ENCODE assay signal across 23 cellular contexts in genomic region chr20:56245761-56246160, GRCh38. TPM values are rescaled to one million over a fixed set of nuclear protein-coding genes. Genes with fewer than 3 reads are reported as not detected.
DNase-seq lines count a peak whose midpoint lies in the region; ATAC-seq and TF ChIP-seq lines count a peak whose summit lies in the region.
"Had no signal": no experiment of that assay in that cellular context is flagged by ENCODE, and none has a peak within 500 bp of the region (broad histone marks: within the 10 kb centered on the region; RNA-seq: fewer than 3 reads in every experiment).

No MANE protein-coding gene starts in this region.

- no peaks in the 10 kb centered on the region for H3K4me1 Mint-ChIP-seq in Caco-2 (ENCODE audit: low read depth, unreplicated experiment)
- H3K4me1 Mint-ChIP-seq: activated CD4-positive, alpha-beta T cell treated with anti-CD3 and anti-CD28 coated beads for 36 hours; activated naive CD8-positive, alpha-beta T cell treated with anti-CD3 and anti-CD28 coated beads, Interleukin-2, amount 10 ng/mL, durations not matched to agents 7 days and 5 days; activated T-helper 17 cell treated with anti-CD3 and anti-CD28 coated beads, Interleukin-2, amount 50 U/mL, for 72 hours had no signal

- no peak overlapping the region for H3K27ac ChIP-seq in GM23248
- no peak overlapping the region for H3K27ac ChIP-seq in MM.1S (ENCODE audit: low read length)
- no peak overlapping the region for H3K27ac ChIP-seq in RWPE2 (ENCODE audit: poor library complexity, severe bottlenecking)
- no peak overlapping the region for H3K27ac ChIP-seq in aorta (ENCODE audit: low read depth in 1 of 2, low read length in 2 of 2)
- H3K27ac ChIP-seq: cardiac muscle cell, SK-N-MC, tibial nerve had no signal

- H3K79me2 ChIP-seq in GM23248 (ENCODE audit: insufficient read depth): no peaks in the 10 kb centered on the region
- H3K79me2 ChIP-seq in MM.1S (ENCODE audit: low read length): no peaks in the 10 kb centered on the region

- H3K9me3 ChIP-seq in GM23248 (ENCODE audit: low read depth) (no peaks in the 10 kb centered on the region), MM.1S (replicated peaks; ENCODE audit: insufficient read depth, low read length) (no peaks in the 10 kb centered on the region), RWPE2 (ENCODE audit: severe bottlenecking) (no peaks in the 10 kb centered on the region), aorta (ENCODE audit: control insufficient read depth, low read length) (no peaks in the 10 kb centered on the region), Caco-2 (no peaks in the 10 kb centered on the region)

- POLR2A ChIA-PET in Caco-2 (lab: Charles Lee): no interaction called here

- H3K27me3 ChIP-seq in GM23248 (replicated peaks; ENCODE audit: insufficient read depth) (peaks cover 6% of the 10 kb centered on the region; the same call in 1 of the 2 replicates), MM.1S (replicated peaks; ENCODE audit: insufficient read depth, low read length) (no peaks in the 10 kb centered on the region), RWPE2 (ENCODE audit: insufficient read depth, poor library complexity, severe bottlenecking) (peaks cover 5% of the 10 kb centered on the region), aorta (ENCODE audit: control insufficient read depth in 1 of 2, insufficient read depth in 2 of 2, low read length in 1 of 2) (no peaks in the 10 kb centered on the region), Caco-2 (replicated peaks; ENCODE audit: control insufficient read depth, insufficient read depth, low read length) (no peaks in the 10 kb centered on the region)
- H3K27me3 ChIP-seq: cardiac muscle cell had no signal

- no peak overlapping the region for H3K4me2 ChIP-seq in GM23248 (ENCODE audit: unreplicated experiment)
- no peak overlapping the region for H3K4me2 ChIP-seq in MM.1S (ENCODE audit: low read depth, low read length)

- H3K9me2 ChIP-seq in GM23248 (ENCODE audit: insufficient read depth): no peaks in the 10 kb centered on the region
- no peaks in the 10 kb centered on the region for H3K9me2 ChIP-seq in MM.1S (replicated peaks; ENCODE audit: insufficient read depth, low read length)

- H3K9ac ChIP-seq in GM23248: no peak overlapping the region
- H3K9ac ChIP-seq in MM.1S (ENCODE audit: low read length): no peak overlapping the region

- CTCF ChIA-PET in Caco-2 (lab: Charles Lee): interaction anchor here (1.0 kb wide), 1 partner anchor 109 kb away, joined by 5 read pairs; no protein-coding TSS in a partner anchor

- in situ Hi-C loops in GM23248 (cut with MboI): no loop called here

- no peak overlapping the region for H3K27ac Mint-ChIP-seq in Caco-2 (ENCODE audit: unreplicated experiment)
- H3K27ac Mint-ChIP-seq: activated CD4-positive, alpha-beta T cell treated with anti-CD3 and anti-CD28 coated beads for 36 hours; activated naive CD8-positive, alpha-beta T cell treated with anti-CD3 and anti-CD28 coated beads, Interleukin-2, amount 10 ng/mL, durations not matched to agents 7 days and 5 days; activated T-helper 17 cell treated with anti-CD3 and anti-CD28 coated beads, Interleukin-2, amount 50 U/mL, for 72 hours; CD4-positive, alpha-beta T cell; dendritic cell treated with granulocyte-macrophage colony-stimulating factor and Interleukin-4, amounts not matched to agents 40 ng/mL and 50 ng/mL, for 4 days; natural killer cell had no signal

- intact Hi-C loops in aorta (cut with DNase I): no loop called here
- intact Hi-C loops in Caco-2 (cut with micrococcal nuclease; ENCODE audit: unreplicated experiment): loop anchor here (5.0 kb wide), 1 partner anchor 112 kb away; the partner anchor contains the start of gene FAM210B

- DNase-seq in GM23248 (peak; percentile 21), MM.1S (peak; percentile 38), RWPE2 (ENCODE audit: low spot score) (no peak), fibroblast of pulmonary artery (ENCODE audit: low read depth) (peak; percentile 9), aorta (no peak), Caco-2 (no peak), omental fat pad (ENCODE audit: low spot score) (no peak), SIG-M5 (lab: John Stamatoyannopoulos, UW) (no peak)
- DNase-seq: activated CD4-positive, alpha-beta T cell treated with anti-CD3 and anti-CD28 coated beads for 36 hours; activated naive CD8-positive, alpha-beta T cell treated with anti-CD3 and anti-CD28 coated beads, Interleukin-2, amount 10 ng/mL, durations not matched to agents 7 days and 5 days; CD4-positive, alpha-beta T cell; GOT3; natural killer cell; NCI-H187; NCI-H446; stimulated activated naive CD4-positive, alpha-beta T cell treated with Interleukin-2 at 50 U/mL for 16 hours had no signal

- no peak overlapping the region for H3K4me3 Mint-ChIP-seq in Caco-2 (ENCODE audit: unreplicated experiment)
- H3K4me3 Mint-ChIP-seq: activated CD4-positive, alpha-beta T cell treated with anti-CD3 and anti-CD28 coated beads for 36 hours; activated naive CD8-positive, alpha-beta T cell treated with anti-CD3 and anti-CD28 coated beads, Interleukin-2, amount 10 ng/mL, durations not matched to agents 7 days and 5 days; activated T-helper 17 cell treated with anti-CD3 and anti-CD28 coated beads, Interleukin-2, amount 50 U/mL, for 72 hours; CD4-positive, alpha-beta T cell; dendritic cell treated with granulocyte-macrophage colony-stimulating factor and Interleukin-4, amounts not matched to agents 40 ng/mL and 50 ng/mL, for 4 days; natural killer cell had no signal

- no TSS peak for BruUV-seq in Caco-2 (replicated peaks; lab: Mats Ljungman, UMichigan)

- WGBS in GM23248 (ENCODE audit: low coverage in 1 of 2, low lambda C conversion rate in 2 of 2, missing lambda C conversion rate in 2 of 2), 2 experiments: 28 to 29% methylated on average over 3 of the region's 3 CpGs
- WGBS in aorta, 2 donors: 12 to 15% methylated on average over 3 of the region's 3 CpGs

- H4K20me1 ChIP-seq in GM23248 (ENCODE audit: insufficient read depth): no peaks in the 10 kb centered on the region
- no peaks in the 10 kb centered on the region for H4K20me1 ChIP-seq in MM.1S (ENCODE audit: insufficient read depth, low read length)

- no peaks in the 10 kb centered on the region for H3F3A ChIP-seq in GM23248 (ENCODE audit: insufficient read depth)
- no peaks in the 10 kb centered on the region for H3F3A ChIP-seq in MM.1S (ENCODE audit: insufficient read depth, low read length)

- H2AFZ ChIP-seq in GM23248: no peak overlapping the region
- no peak overlapping the region for H2AFZ ChIP-seq in MM.1S (ENCODE audit: low read length)

- H3K27me3 Mint-ChIP-seq in Caco-2 (ENCODE audit: insufficient read depth, unreplicated experiment): peaks cover 23% of the 10 kb centered on the region

- peak; percentile 79 for ATAC-seq in RWPE2 (ENCODE audit: low read depth)
- ATAC-seq in aorta (ENCODE audit: low FRiP score): no peak
- no peak for ATAC-seq in omental fat pad (ENCODE audit: low FRiP score)
- ATAC-seq: activated CD4-positive, alpha-beta T cell treated with anti-CD3 and anti-CD28 coated beads for 36 hours; activated T-helper 17 cell treated with anti-CD3 and anti-CD28 coated beads, Interleukin-2, amount 50 U/mL, for 72 hours; natural killer cell had no signal

- H3K36me3 Mint-ChIP-seq in Caco-2 (ENCODE audit: insufficient read depth, unreplicated experiment): no peaks in the 10 kb centered on the region
- H3K36me3 Mint-ChIP-seq: activated naive CD8-positive, alpha-beta T cell treated with anti-CD3 and anti-CD28 coated beads, Interleukin-2, amount 10 ng/mL, durations not matched to agents 7 days and 5 days; natural killer cell had no signal

- TF ChIP-seq CTCF in MM.1S (IDR thresholded peaks at IDR 0.05; ENCODE audit: low read length): no peak
- no peak for TF ChIP-seq CTCF in RWPE2 (IDR thresholded peaks at IDR 0.05; ENCODE audit: poor library complexity, severe bottlenecking)
- TF ChIP-seq CTCF in fibroblast of pulmonary artery (IDR thresholded peaks at IDR 0.05; ENCODE audit: low read length, missing control alignments): no peak
- TF ChIP-seq CTCF in Caco-2 (IDR thresholded peaks at IDR 0.05; ENCODE audit: insufficient read depth in 1 of 2, low read depth in 1 of 2, low read length in 1 of 2, severe bottlenecking in 1 of 2, unreplicated experiment in 1 of 2): no peak
- TF ChIP-seq CTCF in omental fat pad (IDR thresholded peaks at IDR 0.05): no peak

- no peaks in the 10 kb centered on the region for H3K9me3 Mint-ChIP-seq in Caco-2 (ENCODE audit: unreplicated experiment)
- H3K9me3 Mint-ChIP-seq: activated naive CD8-positive, alpha-beta T cell treated with anti-CD3 and anti-CD28 coated beads, Interleukin-2, amount 10 ng/mL, durations not matched to agents 7 days and 5 days; activated T-helper 17 cell treated with anti-CD3 and anti-CD28 coated beads, Interleukin-2, amount 50 U/mL, for 72 hours; CD4-positive, alpha-beta T cell; dendritic cell treated with granulocyte-macrophage colony-stimulating factor and Interleukin-4, amounts not matched to agents 40 ng/mL and 50 ng/mL, for 4 days; natural killer cell had no signal

- H3K36me3 ChIP-seq in GM23248 (ENCODE audit: low read depth) (no peaks in the 10 kb centered on the region), MM.1S (replicated peaks; ENCODE audit: insufficient read depth, low read length) (no peaks in the 10 kb centered on the region), RWPE2 (ENCODE audit: low read depth) (no peaks in the 10 kb centered on the region), aorta (ENCODE audit: control insufficient read depth in 1 of 2, insufficient read depth in 2 of 2, low read length in 1 of 2) (no peaks in the 10 kb centered on the region), Caco-2 (ENCODE audit: control insufficient read depth, insufficient read depth, low read length) (no peaks in the 10 kb centered on the region)
- H3K36me3 ChIP-seq: cardiac muscle cell, tibial nerve had no signal

- no peaks in the 10 kb centered on the region for H3K4me1 ChIP-seq in GM23248 (ENCODE audit: insufficient read depth)
- 0 out of 2 replicates have a peak, but pooled peaks cover 5% of the 10 kb centered on the region for H3K4me1 ChIP-seq in MM.1S (ENCODE audit: low read length)
- peaks cover 5% of the 10 kb centered on the region for H3K4me1 ChIP-seq in RWPE2 (ENCODE audit: insufficient read depth, poor library complexity, severe bottlenecking)
- H3K4me1 ChIP-seq in aorta (ENCODE audit: control insufficient read depth in 1 of 2, insufficient read depth in 2 of 2, low read length in 2 of 2): no peaks in the 10 kb centered on the region
- no peaks in the 10 kb centered on the region for H3K4me1 ChIP-seq in Caco-2
- H3K4me1 ChIP-seq: tibial nerve had no signal

- H3K4me3 ChIP-seq in GM23248 (no peak overlapping the region), MM.1S (ENCODE audit: low read length) (no peak overlapping the region), RWPE2 (ENCODE audit: severe bottlenecking) (no peak overlapping the region), fibroblast of pulmonary artery (replicated peaks; ENCODE audit: low read depth, low read length) (no peak overlapping the region), aorta (ENCODE audit: low read length in 2 of 2) (no peak overlapping the region), Caco-2 (ENCODE audit: low read depth, low read length) (no peak overlapping the region)
- H3K4me3 ChIP-seq: cardiac muscle cell, SK-N-MC, tibial nerve had no signal

RNA-seq across cellular contexts. Expression of gene MC3R, which starts 2.8 kb away (rescaled TPM):
- not detected in 2 replicates for total RNA-seq in GM23248 (2014; rRNA removed; shearing (Covaris generic))
- polyA plus RNA-seq in GM23248 (2016; fragmentation: Nextera tagmentation; extraction: Ambion mirVana): not detected in 2 replicates
- not detected for total RNA-seq in aorta
- not detected for polyA plus RNA-seq in aorta
- not detected in 2 replicates for total RNA-seq in Caco-2 (2022)
- total RNA-seq in omental fat pad: not detected
- total RNA-seq: activated CD4-positive, alpha-beta T cell treated with anti-CD3 and anti-CD28 coated beads for 36 hours; activated naive CD8-positive, alpha-beta T cell treated with anti-CD3 and anti-CD28 coated beads, Interleukin-2, amount 10 ng/mL, durations not matched to agents 7 days and 5 days; activated T-helper 17 cell treated with anti-CD3 and anti-CD28 coated beads, Interleukin-2, amount 50 U/mL, for 72 hours; cardiac muscle cell; CD4-positive, alpha-beta T cell; endothelial cell of umbilical vein; frontal cortex; natural killer cell; tibial nerve had no signal
- polyA plus RNA-seq: cardiac muscle cell, endothelial cell of umbilical vein had no signal

Comparison
In these comparisons a context has a peak if more than half of its experiments do, and no peak if none do; other contexts are left out.
1. DNase-seq: peak in GM23248 (single experiment), MM.1S (single experiment) and fibroblast of pulmonary artery (single experiment); none in RWPE2 (single experiment), aorta (0 of 2), Caco-2 (0 of 2), omental fat pad (single experiment) and SIG-M5 (single experiment).